Comparison of ENCODE assay signal across 8 cellular contexts in the genomic region with DNA sequence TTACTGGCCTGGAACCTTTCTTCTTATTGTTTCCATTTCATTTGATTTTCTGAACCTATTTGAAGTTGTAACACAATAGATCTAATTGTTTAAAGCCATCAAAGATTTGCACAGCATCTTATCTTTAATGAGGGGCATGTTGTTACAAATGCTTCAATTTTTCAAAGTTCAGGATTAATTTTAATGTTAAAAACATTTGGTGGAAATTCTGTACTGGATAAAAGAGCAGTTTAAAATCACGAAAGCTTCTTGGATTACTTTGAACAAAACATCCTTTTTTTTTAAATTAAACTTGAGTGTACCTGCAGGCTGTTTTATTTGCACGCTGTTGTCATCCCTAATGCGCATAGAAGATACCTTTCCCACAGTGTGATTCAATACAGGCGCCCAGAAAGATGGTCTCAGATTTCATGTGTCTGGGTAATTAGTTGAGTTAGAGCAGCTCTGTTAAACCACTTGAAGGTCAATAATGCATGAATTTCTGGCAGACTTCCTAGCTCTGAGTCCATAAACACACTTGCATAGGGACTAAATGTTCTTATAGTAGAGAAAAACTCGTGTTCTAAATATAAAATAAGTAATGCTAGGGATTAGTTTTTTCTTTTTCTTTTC. TPM values are rescaled to one million over a fixed set of nuclear protein-coding genes. Genes with fewer than 3 reads are reported as not detected.
DNase-seq lines count a peak whose midpoint lies in the region; ATAC-seq and TF ChIP-seq lines count a peak whose summit lies in the region.

No MANE protein-coding gene starts in this region.

- intact Hi-C loops in dorsolateral prefrontal cortex (cut with DNase I): no loop called here
- intact Hi-C loops in lower leg skin (cut with DNase I; ENCODE audit: low total_unique reads): no loop called here

- peaks cover 2% of the 10 kb centered on the region for H3K36me3 Mint-ChIP-seq in osteocyte (ENCODE audit: unreplicated experiment)

- H3K4me3 Mint-ChIP-seq in osteocyte (ENCODE audit: unreplicated experiment): no peak overlapping the region

- H3K9me3 Mint-ChIP-seq in osteocyte (ENCODE audit: unreplicated experiment): peaks cover 6% of the 10 kb centered on the region

- no peak for ATAC-seq in omental fat pad (ENCODE audit: low FRiP score)

- H3K27ac ChIP-seq in dorsolateral prefrontal cortex: peak overlapping the region in 41 of 59 donors; percentile 0 to 85 (median 51)

- H3K4me1 Mint-ChIP-seq in osteocyte (ENCODE audit: unreplicated experiment): peaks cover 31% of the 10 kb centered on the region

- no peak for TF ChIP-seq POLR2A in lower leg skin (IDR thresholded peaks at IDR 0.05)

- H3K27me3 ChIP-seq in dorsolateral prefrontal cortex: no peaks in the 10 kb centered on the region

- no peaks in the 10 kb centered on the region for H3K27me3 Mint-ChIP-seq in osteocyte (ENCODE audit: unreplicated experiment)

- DNase-seq in DMS79 treated with DMSO at 0.1 percent for 48 hours (lab: John Stamatoyannopoulos, UW) (peak; percentile 91), NCI-H2171 treated with DMSO at 0.1 percent for 48 hours (lab: John Stamatoyannopoulos, UW) (peak; percentile 95), dorsolateral prefrontal cortex (no peak), osteocyte (ENCODE audit: extremely low spot score, unreplicated experiment) (no peak), lower leg skin (ENCODE audit: low spot score in 2 of 2) (no peak), cerebellar nuclear complex (lab: John Stamatoyannopoulos, UW) (no peak), activated T-cell treated with anti-CD3 and anti-CD28 coated beads for 4 hours (no peak), omental fat pad (ENCODE audit: low spot score) (no peak)

- H3K27ac Mint-ChIP-seq in osteocyte (ENCODE audit: unreplicated experiment): peak overlapping the region; percentile 89

- no peak overlapping the region for H3K4me3 ChIP-seq in dorsolateral prefrontal cortex
- no peak overlapping the region for H3K4me3 ChIP-seq in lower leg skin (ENCODE audit: low read depth, poor library complexity, severe bottlenecking)

- TF ChIP-seq CTCF in dorsolateral prefrontal cortex (IDR thresholded peaks at IDR 0.05 in 54 of 56, conservative IDR thresholded peaks at IDR 0.05 in 2 of 56; ENCODE audit: low read depth in 1 of 56, partially characterized antibody in 56 of 56) (no peak), osteocyte (IDR thresholded peaks at IDR 0.05) (no peak), lower leg skin (IDR thresholded peaks at IDR 0.05) (no peak), omental fat pad (IDR thresholded peaks at IDR 0.05) (no peak)

- 49 to 54% methylated on average over 5 of the region's 5 CpGs for WGBS in lower leg skin, 2 donors

RNA-seq across cellular contexts. Expression of gene DDX50, which starts 29.3 kb away (rescaled TPM):
- total RNA-seq in dorsolateral prefrontal cortex (10 to 100 TPM; 20.8 to 39.0 (median 29.0) TPM), osteocyte (37.6 and 41.4 TPM in 2 replicates), lower leg skin (10 to 100 TPM; 26.8 to 42.7 (median 31.5) TPM), omental fat pad (10 to 100 TPM; 25.4 to 39.0 (median 30.1) TPM)

RNA-seq across cellular contexts. Expression of gene STOX1, which starts 44.5 kb away (rescaled TPM):
- total RNA-seq in dorsolateral prefrontal cortex (10 to 100 TPM; 14.0 to 59.9 (median 28.7) TPM), osteocyte (1.3 and 1.6 TPM in 2 replicates), lower leg skin (1 to 10 TPM; 1.5 to 2.6 (median 1.9) TPM), omental fat pad (10 to 100 TPM in 1 of 4 donors, 1 to 10 TPM in 3; 3.2 to 16.0 (median 5.0) TPM)

Comparison
In these comparisons a context has a peak if more than half of its experiments do, and no peak if none do; other contexts are left out.
1. DNase-seq: peak in DMS79 treated with DMSO at 0.1 percent for 48 hours (single experiment) and NCI-H2171 treated with DMSO at 0.1 percent for 48 hours (single experiment); none in dorsolateral prefrontal cortex (0 of 10), osteocyte (single experiment), lower leg skin (0 of 2), cerebellar nuclear complex (0 of 2), activated T-cell treated with anti-CD3 and anti-CD28 coated beads for 4 hours (single experiment) and omental fat pad (single experiment).